In the genomic region with DNA sequence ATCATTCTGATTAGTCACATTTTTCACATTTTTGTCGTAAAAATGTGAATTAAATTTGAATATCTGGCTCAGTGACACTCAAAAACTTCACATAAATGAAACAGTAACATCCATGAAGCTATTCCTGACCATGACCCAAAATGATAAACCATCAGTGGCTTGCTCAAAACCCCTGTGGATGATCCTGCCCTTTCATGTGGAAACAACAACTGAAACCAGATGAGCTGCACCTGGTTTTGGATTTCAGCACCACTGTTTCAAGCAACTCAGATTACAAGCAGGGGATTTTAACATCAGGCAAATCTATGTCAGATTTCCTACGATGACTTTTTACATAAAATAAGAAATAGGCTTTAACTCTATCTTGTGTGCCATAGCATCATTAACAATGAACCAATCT, we compare ENCODE assay signal across 24 cellular contexts.
"Had no signal": no experiment of that assay in that cellular context is flagged by ENCODE, and none has a peak within 500 bp of the region (broad histone marks: within the 10 kb centered on the region; RNA-seq: fewer than 3 reads in every experiment).

No MANE protein-coding gene starts in this region.

- DNase-seq: activated CD4-positive, alpha-beta memory T cell treated with anti-CD3 and anti-CD28 coated beads for 36 hours; activated CD4-positive, alpha-beta T cell treated with anti-CD3 and anti-CD28 coated beads for 36 hours; activated naive CD4-positive, alpha-beta T cell; activated naive CD8-positive, alpha-beta T cell treated with anti-CD3 and anti-CD28 coated beads for 36 hours; amygdala; central memory CD4-positive, alpha-beta T cell; colonic mucosa; endodermal cell; foreskin keratinocyte; glutamatergic neuron; hippocampal formation; islet precursor cell; left colon; stimulated activated CD4-positive, alpha-beta T cell treated with anti-CD3 and anti-CD28 coated beads, Interleukin-4, amount 100 ng/mL, for 24 hours; stomach; trophoblast cell had no signal

- H3K4me2 ChIP-seq: smooth muscle cell had no signal

- H3K27ac ChIP-seq: colonic mucosa, epithelial cell of prostate, foreskin keratinocyte, parathyroid adenoma, stomach had no signal

- H3K9me3 ChIP-seq: colonic mucosa, stomach had no signal

- H3K4me3 ChIP-seq: colonic mucosa, lung, smooth muscle cell, stomach had no signal

- H3K9ac ChIP-seq: parathyroid adenoma had no signal

- H3K27me3 ChIP-seq: colonic mucosa, foreskin keratinocyte, stomach had no signal

- ATAC-seq: activated CD4-positive, alpha-beta T cell treated with anti-CD3 and anti-CD28 coated beads for 36 hours; foreskin keratinocyte; left colon; natural killer cell treated with Interleukin-12 subunit alpha and Interleukin-12 subunit beta and Interleukin-15 and Interleukin-18, amount 100 ng/mL, for 72 hours; sciatic nerve; stimulated activated effector memory CD8-positive, alpha-beta T cell treated with anti-CD3 and anti-CD28 coated beads, Interleukin-12 subunit alpha, Interleukin-12 subunit beta, amount 100 ng/mL, for 72 hours; WTC11 had no signal

- H2AFZ ChIP-seq: parathyroid adenoma had no signal

- H3K36me3 ChIP-seq: colonic mucosa, stomach had no signal

- H3K79me2 ChIP-seq: parathyroid adenoma had no signal

- H3K4me1 ChIP-seq: colonic mucosa, foreskin keratinocyte, parathyroid adenoma, stomach had no signal
